ENCODE assay signal across 29 cellular contexts in genomic region chr12:21757665-21758064, GRCh38. TPM values are rescaled to one million over a fixed set of nuclear protein-coding genes. Genes with fewer than 3 reads are reported as not detected.
"Had no signal": no experiment of that assay in that cellular context is flagged by ENCODE, and none has a peak within 500 bp of the region (broad histone marks: within the 10 kb centered on the region; RNA-seq: fewer than 3 reads in every experiment).

No MANE protein-coding gene starts in this region.

- FAIRE-seq: kidney, pancreas, small intestine, urothelium cell line had no signal

- H3K27ac ChIP-seq: lower lobe of right lung, pancreas, prostate gland, sigmoid colon, spleen, suprapubic skin, thoracic aorta, tibial artery, upper lobe of right lung had no signal

- H3K27me3 Mint-ChIP-seq: stimulated activated naive CD8-positive, alpha-beta T cell treated with anti-CD3 and anti-CD28 coated beads, Interleukin-15, Interleukin-2, amounts not matched to agents 100 ng/mL and 50 ng/mL, for 24 hours had no signal

- H3K36me3 Mint-ChIP-seq: immature natural killer cell; naive thymus-derived CD8-positive, alpha-beta T cell; stimulated activated effector memory CD8-positive, alpha-beta T cell treated with anti-CD3 and anti-CD28 coated beads, Interleukin-12 subunit alpha, Interleukin-12 subunit beta, amount 100 ng/mL, for 72 hours had no signal

- H3K9me3 Mint-ChIP-seq: stimulated activated effector memory CD8-positive, alpha-beta T cell treated with anti-CD3 and anti-CD28 coated beads, Interleukin-12 subunit alpha, Interleukin-12 subunit beta, amount 100 ng/mL, for 72 hours had no signal

- H3K27me3 ChIP-seq: pancreas, sigmoid colon, spleen, suprapubic skin, tibial artery, upper lobe of right lung had no signal

- H3K27ac Mint-ChIP-seq: immature natural killer cell; naive thymus-derived CD8-positive, alpha-beta T cell; stimulated activated effector memory CD8-positive, alpha-beta T cell treated with anti-CD3 and anti-CD28 coated beads, Interleukin-12 subunit alpha, Interleukin-12 subunit beta, amount 100 ng/mL, for 72 hours; stimulated activated naive CD8-positive, alpha-beta T cell treated with anti-CD3 and anti-CD28 coated beads, Interleukin-15, Interleukin-2, amounts not matched to agents 100 ng/mL and 50 ng/mL, for 24 hours had no signal

- H3K4me3 ChIP-seq: lower lobe of right lung, pancreas, prostate gland, sigmoid colon, spleen, suprapubic skin, thoracic aorta, tibial artery, upper lobe of right lung had no signal

- H3K4me3 Mint-ChIP-seq: immature natural killer cell; naive thymus-derived CD8-positive, alpha-beta T cell; stimulated activated effector memory CD8-positive, alpha-beta T cell treated with anti-CD3 and anti-CD28 coated beads, Interleukin-12 subunit alpha, Interleukin-12 subunit beta, amount 100 ng/mL, for 72 hours; stimulated activated naive CD8-positive, alpha-beta T cell treated with anti-CD3 and anti-CD28 coated beads, Interleukin-15, Interleukin-2, amounts not matched to agents 100 ng/mL and 50 ng/mL, for 24 hours had no signal

- H3K4me1 ChIP-seq: lower lobe of right lung, prostate gland, sigmoid colon, spleen, tibial artery, upper lobe of right lung had no signal

- DNase-seq: head of caudate nucleus; hypothalamus; immature natural killer cell; kidney; left colon; left ventricle myocardium superior; lower lobe of right lung; mammary epithelial cell; mesenchymal stem cell; naive thymus-derived CD8-positive, alpha-beta T cell; pancreas; posterior cingulate gyrus; retina; right cardiac atrium; sigmoid colon; small intestine; spleen; stimulated activated CD4-positive, alpha-beta T cell treated with anti-CD3 and anti-CD28 coated beads, Interleukin-4, amount 100 ng/mL, for 24 hours; stimulated activated naive CD4-positive, alpha-beta T cell; tibial artery; trophoblast cell; upper lobe of right lung had no signal

- H3K4me1 Mint-ChIP-seq: immature natural killer cell; naive thymus-derived CD8-positive, alpha-beta T cell; stimulated activated effector memory CD8-positive, alpha-beta T cell treated with anti-CD3 and anti-CD28 coated beads, Interleukin-12 subunit alpha, Interleukin-12 subunit beta, amount 100 ng/mL, for 72 hours had no signal

- H3K36me3 ChIP-seq: lower lobe of right lung, pancreas, prostate gland, sigmoid colon, spleen, suprapubic skin, thoracic aorta, tibial artery, upper lobe of right lung had no signal

- ATAC-seq: left colon; left ventricle myocardium superior; lower lobe of right lung; naive thymus-derived CD8-positive, alpha-beta T cell; pancreas; right cardiac atrium; stimulated activated effector memory CD8-positive, alpha-beta T cell treated with anti-CD3 and anti-CD28 coated beads, Interleukin-12 subunit alpha, Interleukin-12 subunit beta, amount 100 ng/mL, for 72 hours; upper lobe of right lung had no signal

- H3K9me3 ChIP-seq: lower lobe of right lung, pancreas, prostate gland, sigmoid colon, spleen, suprapubic skin, thoracic aorta, tibial artery, upper lobe of right lung had no signal

RNA-seq across cellular contexts. Expression of gene KCNJ8, which starts 16.8 kb away (rescaled TPM):
- total RNA-seq: mammary epithelial cell; naive thymus-derived CD8-positive, alpha-beta T cell had no signal
- polyA plus RNA-seq: immature natural killer cell; mammary epithelial cell; naive thymus-derived CD8-positive, alpha-beta T cell; neural cell had no signal
